In genomic region chr1:203628185-203628996, GRCh38 we compare ENCODE assay signal across 8 cellular contexts. TPM values are rescaled to one million over a fixed set of nuclear protein-coding genes. Genes with fewer than 3 reads are reported as not detected.
DNase-seq lines count a peak whose midpoint lies in the region; ATAC-seq and TF ChIP-seq lines count a peak whose summit lies in the region.

No MANE protein-coding gene starts in this region.

- no peak overlapping the region for H3K4me3 ChIP-seq in HEK293 (ENCODE audit: low read depth, low read length)
- H3K4me3 ChIP-seq in foreskin fibroblast (ENCODE audit: low read depth in 1 of 2, low read length in 2 of 2) = peak overlapping the region; percentile 74 to 88

- POLR2A ChIA-PET in HEK293 (lab: Yijun Ruan, JAX) = no interaction called here

- CTCF ChIA-PET in HEK293 (lab: Yijun Ruan, JAX) = interaction anchor here (0.6 to 1.1 kb wide), 2 partner anchors 11 to 212 kb away, joined by 3 to 4 read pairs; no protein-coding TSS in a partner anchor

- no peaks in the 10 kb centered on the region for H3K27me3 Mint-ChIP-seq in activated T-cell treated with anti-CD3 and anti-CD28 coated beads, Interleukin-2, amount 50 U/mL, for 4 hours (ENCODE audit: low read depth)

- peaks cover 66% of the 10 kb centered on the region for H3K4me1 Mint-ChIP-seq in activated T-cell treated with anti-CD3 and anti-CD28 coated beads, Interleukin-2, amount 50 U/mL, for 4 hours (ENCODE audit: low read depth)

- peak overlapping the region; percentile 90 for H3K4me3 Mint-ChIP-seq in activated T-cell treated with anti-CD3 and anti-CD28 coated beads, Interleukin-2, amount 50 U/mL, for 4 hours

- H3K36me3 Mint-ChIP-seq in activated T-cell treated with anti-CD3 and anti-CD28 coated beads, Interleukin-2, amount 50 U/mL, for 4 hours (ENCODE audit: insufficient read depth) = peaks cover 3% of the 10 kb centered on the region

- TF ChIP-seq CTCF in AG09319 (IDR thresholded peaks at IDR 0.05; ENCODE audit: low read depth, low read length) (peak; percentile 43), HEK293 (tag by site-specific recombination; IDR thresholded peaks at IDR 0.05) (0 out of 2 replicates have a peak, but pooled peaks have one; percentile 24), foreskin fibroblast (IDR thresholded peaks at IDR 0.05; ENCODE audit: low read depth, low read length) (peak; percentile 41), omental fat pad (IDR thresholded peaks at IDR 0.05) (peak in 1 of 3 donors; percentile 11)

- no peak for ATAC-seq in activated T-cell treated with anti-CD3 and anti-CD28 coated beads, Interleukin-2, amount 50 U/mL, for 4 hours
- ATAC-seq in omental fat pad (ENCODE audit: low FRiP score) (peak; percentile 25), GM19023 (IDR thresholded peaks at IDR 0.05; ENCODE audit: unreplicated experiment) (no peak), GM18517 (IDR thresholded peaks at IDR 0.05; ENCODE audit: unreplicated experiment) (no peak)

- DNase-seq in AG09319 (ENCODE audit: extremely low read depth, low read depth) (peak; percentile 23), foreskin fibroblast (peak in 1 of 2 donors; percentile 81), omental fat pad (ENCODE audit: low spot score) (no peak), NCI-H774 (lab: John Stamatoyannopoulos, UW) (no peak)
- DNase-seq in activated T-cell treated with anti-CD3 and anti-CD28 coated beads, Interleukin-2, amount 50 U/mL, for 4 hours = no peak

- H3K9me3 Mint-ChIP-seq in activated T-cell treated with anti-CD3 and anti-CD28 coated beads, Interleukin-2, amount 50 U/mL, for 4 hours = no peaks in the 10 kb centered on the region

- H3K36me3 ChIP-seq in HEK293 (ENCODE audit: control insufficient read depth in 2 of 2, insufficient read depth in 1 of 2, low read length in 2 of 2) = no peaks in the 10 kb centered on the region

- peaks cover 6% of the 10 kb centered on the region; the same call in 1 of the 2 replicates for H3K4me1 ChIP-seq in HEK293 (ENCODE audit: control insufficient read depth, insufficient read depth, low read length)

- no peaks in the 10 kb centered on the region for H3K9me3 ChIP-seq in HEK293 (ENCODE audit: control insufficient read depth, insufficient read depth, low read depth, low read length)

- no peak overlapping the region; the same call in 1 of the 2 replicates for H3K27ac ChIP-seq in HEK293 (ENCODE audit: extremely low read depth, low read depth, low read length)

TF ChIP-seq in HEK293, 187 proteins besides CTCF, POLR2A, EP300 and RAD21 (continues in another document):
- TF ChIP-seq WT1 (tag by site-specific recombination; IDR thresholded peaks at IDR 0.05) = peak; percentile 61; the same call in 1 of the 2 replicates
- TF ChIP-seq PRDM1 (tag by site-specific recombination; IDR thresholded peaks at IDR 0.05) = no peak
- TF ChIP-seq ZNF184 (tag by site-specific recombination; IDR thresholded peaks at IDR 0.05) = no peak
- TF ChIP-seq ZNF132 (tag by site-specific recombination; IDR thresholded peaks at IDR 0.05; ENCODE audit: borderline replicate concordance) = no peak
- TF ChIP-seq SCRT2 (tag by site-specific recombination; IDR thresholded peaks at IDR 0.05) = no peak; the same call in 1 of the 2 replicates
- no peak for TF ChIP-seq HOXC10 (CRISPR knock-in tag; IDR thresholded peaks at IDR 0.05)
- no peak for TF ChIP-seq ZNF776 (tag by site-specific recombination; IDR thresholded peaks at IDR 0.05; ENCODE audit: borderline replicate concordance)
- no peak for TF ChIP-seq ZNF133 (tag by site-specific recombination; IDR thresholded peaks at IDR 0.05)
- TF ChIP-seq ZNF157 (tag by site-specific recombination; IDR thresholded peaks at IDR 0.05) = no peak
- no peak for TF ChIP-seq ZNF785 (tag by site-specific recombination; IDR thresholded peaks at IDR 0.05)
- TF ChIP-seq ZIC2 (tag by site-specific recombination; IDR thresholded peaks at IDR 0.05) = peak; percentile 61; the same call in 1 of the 2 replicates
- TF ChIP-seq PRDM2 (tag by site-specific recombination; IDR thresholded peaks at IDR 0.05; ENCODE audit: borderline replicate concordance) = no peak
- TF ChIP-seq IKZF3 (tag by site-specific recombination; IDR thresholded peaks at IDR 0.05) = no peak
- no peak for TF ChIP-seq ZNF214 (tag by site-specific recombination; IDR thresholded peaks at IDR 0.05; ENCODE audit: borderline replicate concordance)
- no peak for TF ChIP-seq GLI2 (tag by site-specific recombination; IDR thresholded peaks at IDR 0.05; ENCODE audit: borderline replicate concordance, low read depth)
- TF ChIP-seq ZNF449 (tag by site-specific recombination; IDR thresholded peaks at IDR 0.05) = no peak
- TF ChIP-seq ZNF544 (tag by site-specific recombination; IDR thresholded peaks at IDR 0.05) = no peak
- no peak for TF ChIP-seq ZNF433 (tag by site-specific recombination; IDR thresholded peaks at IDR 0.05; ENCODE audit: low read depth)
- no peak for TF ChIP-seq YY1 (tag by site-specific recombination; IDR thresholded peaks at IDR 0.05)
- TF ChIP-seq MYNN (tag by site-specific recombination; IDR thresholded peaks at IDR 0.05; ENCODE audit: borderline replicate concordance) = no peak
- no peak for TF ChIP-seq ZNF639 (tag by site-specific recombination; IDR thresholded peaks at IDR 0.05)

RNA-seq across cellular contexts. Expression of gene ATP2B4, which starts 1.8 kb away (rescaled TPM):
- total RNA-seq in activated T-cell treated with anti-CD3 and anti-CD28 coated beads, Interleukin-2, amount 50 U/mL, for 4 hours = 10 to 100 TPM in 2 of 3 donors, 1 to 10 TPM in 1; 6.1 to 17.0 (median 12.1) TPM
- 100 to 1,000 TPM in 3 of 4 donors, 10 to 100 TPM in 1; 90.4 to 212 (median 146) TPM for total RNA-seq in omental fat pad

Comparison
In these comparisons a context has a peak if more than half of its experiments do, and no peak if none do; other contexts are left out.
1. RNA of gene ATP2B4, which starts 1.8 kb away (total RNA-seq): 90.4 to 212 TPM in omental fat pad; 6.1 to 17.0 TPM in activated T-cell treated with anti-CD3 and anti-CD28 coated beads, Interleukin-2, amount 50 U/mL, for 4 hours; every median in the first group is over 4 times any median in the second.